ENCODE assay signal across 18 cellular contexts in genomic region chrX:110531873-110532272, GRCh38.
DNase-seq lines count a peak whose midpoint lies in the region; FAIRE-seq and TF ChIP-seq lines count a peak whose summit lies in the region.
"Had no signal": no experiment of that assay in that cellular context is flagged by ENCODE, and none has a peak within 500 bp of the region (broad histone marks: within the 10 kb centered on the region; RNA-seq: fewer than 3 reads in every experiment).

No MANE protein-coding gene starts in this region.

- H3K9me3 ChIP-seq in neural progenitor cell (ENCODE audit: low read depth): no peaks in the 10 kb centered on the region
- H3K9me3 ChIP-seq: SJCRH30 had no signal

- no peaks in the 10 kb centered on the region for H4K20me1 ChIP-seq in neural progenitor cell (ENCODE audit: low read depth)

- H3K4me3 Mint-ChIP-seq in neural progenitor cell: no peak overlapping the region

- TF ChIP-seq CTCF in fibroblast of the aortic adventitia (IDR thresholded peaks at IDR 0.05; ENCODE audit: insufficient read depth, low read length) (no peak), neural progenitor cell (IDR thresholded peaks at IDR 0.05) (no peak)

- H2AFZ ChIP-seq in neural progenitor cell (replicated peaks): no peak overlapping the region

- H3K9ac ChIP-seq in neural progenitor cell: no peak overlapping the region

- H3K79me2 ChIP-seq in neural progenitor cell (ENCODE audit: low read depth): no peaks in the 10 kb centered on the region

- H3K4me3 ChIP-seq in fibroblast of the aortic adventitia (ENCODE audit: low read depth, low read length) (no peak overlapping the region), neural progenitor cell (no peak overlapping the region)
- H3K4me3 ChIP-seq: SJCRH30 had no signal

- peak overlapping the region; percentile 6 for H3K27ac Mint-ChIP-seq in neural progenitor cell

- DNase-seq in ELR (ENCODE audit: low read depth) (peak; percentile 37), HT1080 (ENCODE audit: low read depth) (peak; percentile 0), fibroblast of the aortic adventitia (ENCODE audit: low read depth) (peak; percentile 50), neural progenitor cell (ENCODE audit: low spot score) (no peak), mucosa of gallbladder (ENCODE audit: low spot score) (no peak), CD1c-positive myeloid dendritic cell (ENCODE audit: extremely low spot score) (no peak), H54 (ENCODE audit: insufficient read length, low spot score) (no peak)
- DNase-seq in stimulated activated CD4-positive, alpha-beta T cell treated with anti-CD3 and anti-CD28 coated beads, Interleukin-4, amount 100 ng/mL, for 4 hours: no peak
- DNase-seq: C1 segment of cervical spinal cord, H7, KG1, NCI-H146, NCI-H2081, NCI-H510A, NCI-H774, RPMI8226, SJCRH30 had no signal

- H3K9me3 Mint-ChIP-seq in neural progenitor cell: peaks cover 16% of the 10 kb centered on the region

- no peaks in the 10 kb centered on the region for H3K36me3 Mint-ChIP-seq in neural progenitor cell

- no peaks in the 10 kb centered on the region for H3F3A ChIP-seq in neural progenitor cell (ENCODE audit: low read depth)

- H3K4me2 ChIP-seq in neural progenitor cell: no peak overlapping the region

- no peak for FAIRE-seq in H54 (lab: Jason Lieb, UNC)
- FAIRE-seq: D721Med had no signal

- no peaks in the 10 kb centered on the region for H3K4me1 ChIP-seq in neural progenitor cell
- H3K4me1 ChIP-seq: SJCRH30 had no signal

- no peak overlapping the region for H3K27ac ChIP-seq in neural progenitor cell
- H3K27ac ChIP-seq: SJCRH30 had no signal

- no peak for TF ChIP-seq POLR2A in H54 (IDR thresholded peaks at IDR 0.05; ENCODE audit: low read depth, low read length)

- H3K27me3 Mint-ChIP-seq in neural progenitor cell (ENCODE audit: insufficient read depth, low read depth): no peaks in the 10 kb centered on the region

- no peaks in the 10 kb centered on the region for H3K27me3 ChIP-seq in neural progenitor cell
- H3K27me3 ChIP-seq: SJCRH30 had no signal

- H3K4me1 Mint-ChIP-seq in neural progenitor cell: no peaks in the 10 kb centered on the region

- no peaks in the 10 kb centered on the region for H3K36me3 ChIP-seq in neural progenitor cell

Comparison
In these comparisons a context has a peak if more than half of its experiments do, and no peak if none do; other contexts are left out.
1. DNase-seq: peak in ELR (single experiment), HT1080 (single experiment) and fibroblast of the aortic adventitia (single experiment); none in neural progenitor cell (single experiment), mucosa of gallbladder (single experiment), CD1c-positive myeloid dendritic cell (single experiment), H54 (single experiment) and stimulated activated CD4-positive, alpha-beta T cell treated with anti-CD3 and anti-CD28 coated beads, Interleukin-4, amount 100 ng/mL, for 4 hours (0 of 2).